22 cellular contexts compared by ENCODE assay signal in the genomic region with DNA sequence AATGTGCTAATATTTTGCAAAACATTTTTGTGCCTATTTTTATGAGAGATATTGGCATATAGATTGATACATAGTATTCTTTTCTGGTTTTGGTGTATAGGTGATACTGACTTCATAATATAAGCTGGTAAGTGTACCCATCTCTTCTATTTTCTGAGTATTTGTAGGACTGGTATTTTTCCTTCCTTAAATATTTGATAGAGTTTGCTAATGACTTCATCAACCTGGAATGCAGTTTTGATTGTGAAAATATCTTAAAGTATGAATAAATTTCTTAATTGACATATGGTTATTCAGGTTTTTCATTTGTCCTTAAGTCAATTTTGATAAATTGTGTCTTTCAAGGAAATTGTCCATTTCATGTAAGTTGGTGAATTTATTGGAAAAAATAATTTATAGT.
"Had no signal": no experiment of that assay in that cellular context is flagged by ENCODE, and none has a peak within 500 bp of the region (broad histone marks: within the 10 kb centered on the region; RNA-seq: fewer than 3 reads in every experiment).

No MANE protein-coding gene starts in this region.

- H3K27me3 ChIP-seq: brain microvascular endothelial cell had no signal

- DNase-seq: activated CD4-positive, alpha-beta memory T cell treated with anti-CD3 and anti-CD28 coated beads for 36 hours; activated CD4-positive, alpha-beta T cell treated with anti-CD3 and anti-CD28 coated beads, Interleukin-2, amount 10 ng/mL, durations not matched to agents 7 days and 5 days; activated CD4-positive, CD25-positive, alpha-beta regulatory T cell; activated CD8-positive, alpha-beta memory T cell treated with anti-CD3 and anti-CD28 coated beads for 24 hours; activated gamma-delta T cell; activated naive CD4-positive, alpha-beta T cell treated with anti-CD3 and anti-CD28 coated beads for 36 hours; activated T-cell treated with anti-CD3 and anti-CD28 coated beads, Interleukin-2, amount 50 U/mL, for 4 hours; brain microvascular endothelial cell; cerebellar nuclear complex; Kasumi-1; KBM-7; NCI-H1092; NCI-H1417; NCI-H1930; NCI-H2171; NCI-H2227 treated with DMSO at 0.1 percent for 48 hours; NCI-H510A; NCI-H526 treated with DMSO at 0.1 percent for 48 hours; NCI-H82; SHP77 treated with DMSO at 0.1 percent for 48 hours; T-helper 17 cell; T-helper 9 cell had no signal

- H3K36me3 ChIP-seq: brain microvascular endothelial cell had no signal
